Comparison of ENCODE assay signal across 24 cellular contexts in genomic region chr3:28186748-28187147, GRCh38.
"Had no signal": no experiment of that assay in that cellular context is flagged by ENCODE, and none has a peak within 500 bp of the region (broad histone marks: within the 10 kb centered on the region; RNA-seq: fewer than 3 reads in every experiment).

No MANE protein-coding gene starts in this region.

- ATAC-seq: left colon; left lung; lower lobe of right lung; natural killer cell; sciatic nerve; stimulated activated memory B cell treated with anti-CD40 and anti-IgM and Interleukin-4, amounts not matched to agents 10 μg/mL and 1 μg/mL and 100 μg/mL, for 72 hours; stimulated activated naive CD8-positive, alpha-beta T cell treated with anti-CD3 and anti-CD28 coated beads, Interleukin-15, amount 100 ng/mL, for 72 hours had no signal

- H3K27ac ChIP-seq: left lung, lower lobe of right lung, ovary, right atrium auricular region, spleen, transverse colon, upper lobe of left lung, vagina had no signal

- H3K9me3 ChIP-seq: left lung, lower lobe of right lung, ovary, right atrium auricular region, spleen, transverse colon, upper lobe of left lung, vagina had no signal

- FAIRE-seq: islet of Langerhans, kidney, small intestine had no signal

- H3K4me3 ChIP-seq: left lung, lower lobe of right lung, ovary, right atrium auricular region, spleen, transverse colon, upper lobe of left lung, vagina had no signal

- H3K4me1 ChIP-seq: left lung, lower lobe of right lung, right atrium auricular region, spleen, transverse colon, upper lobe of left lung, vagina had no signal

- DNase-seq: hypothalamus; immature natural killer cell; kidney; left colon; left lung; lower lobe of right lung; mesendoderm; naive B cell; natural killer cell; ovary; small intestine; spleen; stimulated activated CD4-positive, alpha-beta T cell treated with anti-CD3 and anti-CD28 coated beads, Interleukin-4, amount 100 ng/mL, for 4 hours; stimulated activated CD8-positive, alpha-beta memory T cell treated with anti-CD3 and anti-CD28 coated beads, Interleukin-4, amount 100 ng/mL, for 48 hours; stimulated activated naive CD4-positive, alpha-beta T cell treated with Interleukin-2 at 50 U/mL for 16 hours; stimulated activated naive CD8-positive, alpha-beta T cell treated with anti-CD3 and anti-CD28 coated beads, Interleukin-15, amount 100 ng/mL, for 72 hours; substantia nigra; transverse colon; upper lobe of left lung had no signal

- H3K36me3 ChIP-seq: left lung, lower lobe of right lung, ovary, right atrium auricular region, spleen, transverse colon, upper lobe of left lung, vagina had no signal

- H3K27me3 ChIP-seq: left lung, ovary, right atrium auricular region, spleen, transverse colon, upper lobe of left lung, vagina had no signal
